5 cellular contexts compared by ENCODE assay signal in the genomic region with DNA sequence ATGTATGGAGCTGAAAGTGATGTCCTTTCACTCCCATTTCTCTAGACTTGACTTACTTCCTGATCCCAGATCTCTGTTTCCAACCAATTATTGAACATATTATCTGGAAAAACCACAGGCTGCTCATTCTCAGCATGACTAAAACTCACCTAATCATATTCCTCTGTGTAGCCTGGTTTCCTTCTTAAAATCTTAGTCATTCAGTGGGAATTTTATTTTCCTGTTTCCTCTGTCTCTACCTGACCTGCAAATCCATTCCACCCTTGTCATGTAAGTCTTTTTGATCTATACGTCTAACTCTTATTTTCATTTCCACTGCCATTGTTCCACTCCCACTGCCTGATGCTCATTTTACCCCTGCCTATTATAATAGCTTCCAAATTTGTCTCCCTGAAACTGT.
"Had no signal": no experiment of that assay in that cellular context is flagged by ENCODE, and none has a peak within 500 bp of the region (broad histone marks: within the 10 kb centered on the region; RNA-seq: fewer than 3 reads in every experiment).

No MANE protein-coding gene starts in this region.

- ATAC-seq: GM23338, HepG2 had no signal

- H2AFZ ChIP-seq: GM23338 had no signal

- H3K4me2 ChIP-seq: GM23338 had no signal

- DNase-seq: H9, HCEC 1CT, KBM-7 had no signal

- H3K4me3 ChIP-seq: GM23338 had no signal
